ENCODE assay signal across 18 cellular contexts in genomic region chr10:126135177-126135576, GRCh38.
DNase-seq lines count a peak whose midpoint lies in the region; TF ChIP-seq lines count a peak whose summit lies in the region.
"Had no signal": no experiment of that assay in that cellular context is flagged by ENCODE, and none has a peak within 500 bp of the region (broad histone marks: within the 10 kb centered on the region; RNA-seq: fewer than 3 reads in every experiment).

No MANE protein-coding gene starts in this region.

- no peak overlapping the region for H3K4me3 Mint-ChIP-seq in osteocyte (ENCODE audit: unreplicated experiment)
- no peak overlapping the region for H3K4me3 Mint-ChIP-seq in endothelial cell (ENCODE audit: unreplicated experiment)
- H3K4me3 Mint-ChIP-seq: activated CD8-positive, alpha-beta T cell treated with anti-CD3 and anti-CD28 coated beads, Interleukin-2, amount 10 ng/mL, durations not matched to agents 7 days and 5 days; activated naive CD4-positive, alpha-beta T cell treated with anti-CD3 and anti-CD28 coated beads, Interleukin-2, amount 10 ng/mL, durations not matched to agents 7 days and 5 days had no signal

- H3K9me3 Mint-ChIP-seq in osteocyte (ENCODE audit: unreplicated experiment) (no peaks in the 10 kb centered on the region), endothelial cell (ENCODE audit: unreplicated experiment) (no peaks in the 10 kb centered on the region)
- H3K9me3 Mint-ChIP-seq: activated naive CD4-positive, alpha-beta T cell treated with anti-CD3 and anti-CD28 coated beads, Interleukin-2, amount 10 ng/mL, durations not matched to agents 7 days and 5 days; natural killer cell had no signal

- TF ChIP-seq CTCF in choroid plexus epithelial cell (conservative IDR thresholded peaks at IDR 0.05; ENCODE audit: low read depth, low read length): peak; percentile 49
- peak; percentile 16 for TF ChIP-seq CTCF in osteocyte (IDR thresholded peaks at IDR 0.05)
- no peak for TF ChIP-seq CTCF in endothelial cell (IDR thresholded peaks at IDR 0.05; ENCODE audit: unreplicated experiment)

- H3K27ac Mint-ChIP-seq in osteocyte (ENCODE audit: unreplicated experiment): no peak overlapping the region
- no peak overlapping the region for H3K27ac Mint-ChIP-seq in endothelial cell (ENCODE audit: unreplicated experiment)
- H3K27ac Mint-ChIP-seq: activated CD8-positive, alpha-beta T cell treated with anti-CD3 and anti-CD28 coated beads, Interleukin-2, amount 10 ng/mL, durations not matched to agents 7 days and 5 days; activated naive CD4-positive, alpha-beta T cell treated with anti-CD3 and anti-CD28 coated beads, Interleukin-2, amount 10 ng/mL, durations not matched to agents 7 days and 5 days had no signal

- H3K36me3 Mint-ChIP-seq in osteocyte (ENCODE audit: unreplicated experiment) (peaks cover 5% of the 10 kb centered on the region), endothelial cell (ENCODE audit: low read depth, unreplicated experiment) (peaks cover 4% of the 10 kb centered on the region)
- H3K36me3 Mint-ChIP-seq: activated naive CD4-positive, alpha-beta T cell treated with anti-CD3 and anti-CD28 coated beads, Interleukin-2, amount 10 ng/mL, durations not matched to agents 7 days and 5 days; natural killer cell had no signal

- H3K4me3 ChIP-seq in choroid plexus epithelial cell (ENCODE audit: low read depth, low read length): no peak overlapping the region
- H3K4me3 ChIP-seq: skin epidermis, thoracic aorta had no signal

- DNase-seq in DMS 273 (lab: John Stamatoyannopoulos, UW; ENCODE audit: unreplicated experiment): peak; percentile 1
- no peak for DNase-seq in DMS 273 treated with DMSO at 0.1 percent for 48 hours (lab: John Stamatoyannopoulos, UW)
- peak; percentile 3 for DNase-seq in NAMALWA (ENCODE audit: low spot score)
- DNase-seq in choroid plexus epithelial cell (ENCODE audit: low read depth): peak; percentile 50
- DNase-seq in osteocyte (ENCODE audit: extremely low spot score, unreplicated experiment): no peak
- no peak for DNase-seq in stimulated activated CD8-positive, alpha-beta memory T cell treated with anti-CD3 and anti-CD28 coated beads, Interleukin-4, amount 100 ng/mL, for 48 hours
- no peak for DNase-seq in endothelial cell (ENCODE audit: low spot score)
- DNase-seq in activated T-cell treated with anti-CD3 and anti-CD28 coated beads, Interleukin-2, amount 50 U/mL, for 1 hour: no peak
- DNase-seq: activated CD8-positive, alpha-beta T cell treated with anti-CD3 and anti-CD28 coated beads, Interleukin-2, amount 10 ng/mL, durations not matched to agents 7 days and 5 days; activated naive CD4-positive, alpha-beta T cell treated with anti-CD3 and anti-CD28 coated beads, Interleukin-2, amount 10 ng/mL, durations not matched to agents 7 days and 5 days; DMS79; left cardiac atrium; natural killer cell; NCI-H1092; NCI-H345; T-helper 9 cell had no signal

- H3K4me1 Mint-ChIP-seq in osteocyte (ENCODE audit: unreplicated experiment): peaks cover 10% of the 10 kb centered on the region
- H3K4me1 Mint-ChIP-seq in endothelial cell (ENCODE audit: unreplicated experiment): peaks cover 19% of the 10 kb centered on the region
- H3K4me1 Mint-ChIP-seq: activated naive CD4-positive, alpha-beta T cell treated with anti-CD3 and anti-CD28 coated beads, Interleukin-2, amount 10 ng/mL, durations not matched to agents 7 days and 5 days had no signal

- no peaks in the 10 kb centered on the region for H3K27me3 Mint-ChIP-seq in osteocyte (ENCODE audit: unreplicated experiment)
- H3K27me3 Mint-ChIP-seq in endothelial cell (ENCODE audit: unreplicated experiment): peaks cover 3% of the 10 kb centered on the region
- H3K27me3 Mint-ChIP-seq: activated naive CD4-positive, alpha-beta T cell treated with anti-CD3 and anti-CD28 coated beads, Interleukin-2, amount 10 ng/mL, durations not matched to agents 7 days and 5 days had no signal

Comparison
In these comparisons a context has a peak if more than half of its experiments do, and no peak if none do; other contexts are left out.
1. DNase-seq: peak in DMS 273 (single experiment), NAMALWA (single experiment) and choroid plexus epithelial cell (single experiment); none in DMS 273 treated with DMSO at 0.1 percent for 48 hours (single experiment), osteocyte (single experiment), stimulated activated CD8-positive, alpha-beta memory T cell treated with anti-CD3 and anti-CD28 coated beads, Interleukin-4, amount 100 ng/mL, for 48 hours (single experiment), endothelial cell (single experiment) and activated T-cell treated with anti-CD3 and anti-CD28 coated beads, Interleukin-2, amount 50 U/mL, for 1 hour (single experiment).